8 cellular contexts compared by ENCODE assay signal in genomic region chr1:147670319-147671003, GRCh38. TPM values are rescaled to one million over a fixed set of nuclear protein-coding genes. Genes with fewer than 3 reads are reported as not detected.
DNase-seq lines count a peak whose midpoint lies in the region; TF ChIP-seq lines count a peak whose summit lies in the region.

TSS of gene ACP6 (minus strand) at chr1:147670524. CDS start at chr1:147670048, 476 bp downstream.

- H3K27ac Mint-ChIP-seq in neural progenitor cell: peak within 1 kb of the TSS; percentile 84

- 0 out of 2 replicates have a peak, but pooled peaks cover 6% of the 10 kb centered on the region for H3K4me1 ChIP-seq in ES-I3 (ENCODE audit: insufficient read depth, low read length)
- H3K4me1 ChIP-seq in HAP-1: peaks cover 7% of the 10 kb centered on the region
- peaks cover 7% of the 10 kb centered on the region for H3K4me1 ChIP-seq in SJSA1 (replicated peaks)
- H3K4me1 ChIP-seq in neural progenitor cell: peaks cover 5% of the 10 kb centered on the region
- peaks cover 6% of the 10 kb centered on the region for H3K4me1 ChIP-seq in stomach smooth muscle (ENCODE audit: control insufficient read depth, insufficient read depth, low read length)

- peaks cover 7% of the 10 kb centered on the region for H3F3A ChIP-seq in neural progenitor cell (ENCODE audit: low read depth)

- no peaks in the 10 kb centered on the region for H3K9me3 ChIP-seq in ES-I3 (ENCODE audit: control insufficient read depth, insufficient read depth, low read length)
- H3K9me3 ChIP-seq in HAP-1: no peaks in the 10 kb centered on the region
- no peaks in the 10 kb centered on the region for H3K9me3 ChIP-seq in MG63
- no peaks in the 10 kb centered on the region for H3K9me3 ChIP-seq in SJSA1 (replicated peaks)
- no peaks in the 10 kb centered on the region for H3K9me3 ChIP-seq in neural progenitor cell (ENCODE audit: low read depth)
- no peaks in the 10 kb centered on the region for H3K9me3 ChIP-seq in stomach smooth muscle (ENCODE audit: control insufficient read depth in 2 of 2, low read length in 2 of 2)

- H3K4me2 ChIP-seq in neural progenitor cell: peak within 1 kb of the TSS; percentile 96

- H3K4me1 Mint-ChIP-seq in neural progenitor cell: peaks cover 37% of the 10 kb centered on the region

- peaks cover 32% of the 10 kb centered on the region for H3K79me2 ChIP-seq in neural progenitor cell (ENCODE audit: low read depth)

- H3K9ac ChIP-seq in ES-I3 (ENCODE audit: low read depth, low read length) (peak within 1 kb of the TSS; percentile 82), neural progenitor cell (peak within 1 kb of the TSS; percentile 23), stomach smooth muscle (ENCODE audit: low read length in 2 of 2) (peak within 1 kb of the TSS; percentile 85 to 87)

- H3K27me3 ChIP-seq in HAP-1 (ENCODE audit: low read depth) (no peaks in the 10 kb centered on the region), MG63 (no peaks in the 10 kb centered on the region; the same call in 1 of the 2 replicates), SJSA1 (replicated peaks) (no peaks in the 10 kb centered on the region), neural progenitor cell (no peaks in the 10 kb centered on the region), stomach smooth muscle (ENCODE audit: control insufficient read depth in 1 of 2, insufficient read depth in 2 of 2, low read length in 2 of 2) (peaks cover 0 to 2% of the 10 kb centered on the region in 2 donors)

- H3K4me3 Mint-ChIP-seq in neural progenitor cell: peak within 1 kb of the TSS; percentile 91

- peaks cover 21% of the 10 kb centered on the region for H3K36me3 Mint-ChIP-seq in neural progenitor cell

- H3K27me3 Mint-ChIP-seq in neural progenitor cell (ENCODE audit: insufficient read depth, low read depth): peaks cover 6% of the 10 kb centered on the region

- H3K36me3 ChIP-seq in ES-I3 (ENCODE audit: insufficient read depth, low read length) (no peaks in the 10 kb centered on the region), HAP-1 (replicated peaks) (no peaks in the 10 kb centered on the region), MG63 (no peaks in the 10 kb centered on the region), SJSA1 (no peaks in the 10 kb centered on the region), neural progenitor cell (no peaks in the 10 kb centered on the region), stomach smooth muscle (ENCODE audit: control insufficient read depth in 2 of 2, insufficient read depth in 2 of 2, low read length in 2 of 2) (no peaks in the 10 kb centered on the region)

- no peaks in the 10 kb centered on the region for H4K20me1 ChIP-seq in neural progenitor cell (ENCODE audit: low read depth)

- peaks cover 12% of the 10 kb centered on the region for H3K9me3 Mint-ChIP-seq in neural progenitor cell

- no peak for TF ChIP-seq CTCF in neural progenitor cell (IDR thresholded peaks at IDR 0.05)

- in situ Hi-C loops in HAP-1 (cut with MboI; ENCODE audit: low sequenced_read_pairs): no loop called here

- peak within 1 kb of the TSS; percentile 93 for H2AFZ ChIP-seq in neural progenitor cell (replicated peaks)

- peak within 1 kb of the TSS; percentile 48 for H3K4me3 ChIP-seq in HAP-1
- H3K4me3 ChIP-seq in MG63: peak within 1 kb of the TSS; percentile 78
- H3K4me3 ChIP-seq in SJSA1: peak within 1 kb of the TSS; percentile 45
- peak within 1 kb of the TSS; percentile 70 for H3K4me3 ChIP-seq in neural progenitor cell
- H3K4me3 ChIP-seq in stomach smooth muscle (ENCODE audit: low read length in 2 of 2): peak within 1 kb of the TSS; percentile 93

- H3K27ac ChIP-seq in SJSA1 (no peak within 1 kb of the TSS), neural progenitor cell (no peak within 1 kb of the TSS), stomach smooth muscle (ENCODE audit: low read length) (peak within 1 kb of the TSS; percentile 64)

- peak; percentile 93 to 96 for DNase-seq in HAP-1 (ENCODE audit: low spot score in 2 of 2)
- peak; percentile 97 for DNase-seq in MG63
- DNase-seq in SJSA1 (ENCODE audit: low read depth in 1 of 2, low spot score in 2 of 2): peak; percentile 79 to 93
- peak; percentile 52 to 74 (median 63) for DNase-seq in activated naive CD4-positive, alpha-beta T cell (lab: John Stamatoyannopoulos, UW)
- DNase-seq in foreskin melanocyte: peak; percentile 85
- peak; percentile 96 for DNase-seq in neural progenitor cell (ENCODE audit: low spot score)

RNA-seq across cellular contexts. Expression of gene ACP6, which starts in this region (rescaled TPM):
- 9.6 and 15.9 TPM in 2 replicates for total RNA-seq in MG63 (2014; rRNA removed; shearing (Covaris generic); ENCODE audit: low replicate concordance)
- total RNA-seq in SJSA1 (2014; rRNA removed; shearing (Covaris generic)): 2.9 and 10.1 TPM in 2 replicates
- 25.9 and 27.6 TPM in 2 replicates for total RNA-seq in neural progenitor cell (ENCODE audit: low replicate concordance)

Comparison
In these comparisons a context has a peak if more than half of its experiments do, and no peak if none do; other contexts are left out.
1. H3K9ac ChIP-seq: peak in every context shown above with its lines; median percentile 86 in stomach smooth muscle; 82 in ES-I3; 23 in neural progenitor cell.